In the genomic region with DNA sequence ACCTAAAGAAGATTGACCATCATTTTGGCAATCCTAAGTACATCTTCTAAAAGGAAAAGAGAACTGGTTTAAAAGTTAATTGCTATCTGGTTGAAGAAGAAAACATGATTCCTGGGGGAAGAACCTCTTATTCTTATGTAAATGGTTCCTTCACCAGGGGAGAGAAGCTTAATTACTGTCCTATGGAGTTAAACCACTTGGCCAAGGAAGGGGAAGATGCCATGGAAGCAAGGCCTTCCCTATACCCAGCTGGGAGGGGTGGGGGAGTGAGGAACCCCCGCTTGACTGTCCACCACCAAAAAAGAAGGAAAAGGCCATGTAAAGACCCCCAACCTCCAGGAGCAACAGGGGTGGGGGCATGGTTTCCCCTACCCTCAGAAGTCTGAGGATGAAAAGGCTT, we compare ENCODE assay signal across 24 cellular contexts.
"Had no signal": no experiment of that assay in that cellular context is flagged by ENCODE, and none has a peak within 500 bp of the region (broad histone marks: within the 10 kb centered on the region; RNA-seq: fewer than 3 reads in every experiment).

No MANE protein-coding gene starts in this region.

- DNase-seq: activated B cell treated with CpG ODN at 0.5 μM for 24 hours; activated CD4-positive, alpha-beta memory T cell treated with anti-CD3 and anti-CD28 coated beads for 36 hours; activated CD4-positive, alpha-beta T cell treated with anti-CD3 and anti-CD28 coated beads, Interleukin-2, amount 10 ng/mL, durations not matched to agents 24 days and 14 days; activated CD8-positive, alpha-beta memory T cell treated with anti-CD3 and anti-CD28 coated beads, Interleukin-2, amount 10 ng/mL, durations not matched to agents 7 days and 5 days; activated CD8-positive, alpha-beta memory T cell treated with anti-CD3 and anti-CD28 coated beads, Interleukin-2, amount 50 U/mL, for 4 hours; activated CD8-positive, alpha-beta T cell treated with anti-CD3 and anti-CD28 coated beads, Interleukin-2, amount 10 ng/mL, durations not matched to agents 7 days and 5 days; activated effector memory CD4-positive, alpha-beta T cell treated with anti-CD3 and anti-CD28 coated beads, Interleukin-2, amount 50 U/mL, for 16 hours; activated naive CD4-positive, alpha-beta T cell; activated naive CD4-positive, alpha-beta T cell treated with anti-CD3 and anti-CD28 coated beads, Interleukin-2, amount 10 ng/mL, durations not matched to agents 7 days and 5 days; activated naive CD8-positive, alpha-beta T cell treated with anti-CD3 and anti-CD28 coated beads, Interleukin-2, amount 10 ng/mL, durations not matched to agents 7 days and 5 days; activated T-cell treated with anti-CD3 and anti-CD28 coated beads, Interleukin-2, amount 50 U/mL, for 1 hour; activated T-cell treated with anti-CD3 and anti-CD28 coated beads, Interleukin-2, amount 50 U/mL, for 48 hours; central memory CD4-positive, alpha-beta T cell; cerebellar nuclear complex; colonic mucosa; effector CD8-positive, alpha-beta T cell; esophagus squamous epithelium; foreskin melanocyte; T-helper 2 cell had no signal

- H3K9me3 ChIP-seq: ascending aorta, breast epithelium, colonic mucosa, esophagus squamous epithelium, gastroesophageal sphincter had no signal

- H3K27ac ChIP-seq: ascending aorta, breast epithelium, cardiac muscle cell, colonic mucosa, epithelial cell of prostate, esophagus squamous epithelium, gastroesophageal sphincter had no signal

- H3K4me3 ChIP-seq: ascending aorta, breast epithelium, cardiac muscle cell, colonic mucosa, esophagus squamous epithelium, gastroesophageal sphincter had no signal

- H3K27me3 ChIP-seq: ascending aorta, breast epithelium, cardiac muscle cell, colonic mucosa, esophagus squamous epithelium, gastroesophageal sphincter had no signal

- H3K36me3 ChIP-seq: ascending aorta, breast epithelium, cardiac muscle cell, colonic mucosa, esophagus squamous epithelium, gastroesophageal sphincter had no signal

- H3K4me1 ChIP-seq: ascending aorta, breast epithelium, colonic mucosa, esophagus squamous epithelium, gastroesophageal sphincter had no signal
